Comparison of ENCODE assay signal across 18 cellular contexts in the genomic region with DNA sequence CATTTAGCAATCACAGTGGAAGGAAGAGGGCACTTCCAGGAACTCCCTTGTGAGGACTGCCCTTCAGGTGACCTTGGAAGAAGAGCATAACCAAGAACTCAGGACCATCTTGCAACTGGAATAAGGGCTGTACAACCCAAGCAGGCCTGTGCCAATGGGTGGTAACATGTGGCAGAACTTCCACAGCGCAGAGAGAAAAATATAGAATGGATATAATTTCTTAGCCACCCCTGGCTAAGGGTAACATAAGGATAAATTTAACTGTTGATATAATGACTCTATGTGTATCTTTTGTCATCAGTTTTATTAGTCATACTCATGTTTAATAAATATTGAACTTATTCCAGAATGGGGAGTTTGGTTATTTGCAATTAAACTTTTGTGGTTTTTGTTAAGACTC. TPM values are rescaled to one million over a fixed set of nuclear protein-coding genes. Genes with fewer than 3 reads are reported as not detected.
"Had no signal": no experiment of that assay in that cellular context is flagged by ENCODE, and none has a peak within 500 bp of the region (broad histone marks: within the 10 kb centered on the region; RNA-seq: fewer than 3 reads in every experiment).

No MANE protein-coding gene starts in this region.

- H3K4me3 ChIP-seq: breast epithelium, prostate gland, right lobe of liver had no signal

- H3K27me3 ChIP-seq: breast epithelium, right lobe of liver had no signal

- DNase-seq: activated CD4-positive, alpha-beta T cell treated with anti-CD3 and anti-CD28 coated beads, Interleukin-2, amount 50 U/mL, for 4 hours; activated CD8-positive, alpha-beta memory T cell treated with anti-CD3 and anti-CD28 coated beads, Interleukin-2, amount 10 ng/mL, durations not matched to agents 7 days and 5 days; activated effector memory CD4-positive, alpha-beta T cell treated with Interleukin-2 at 50 U/mL for 16 hours; activated T-cell treated with anti-CD3 and anti-CD28 coated beads, Interleukin-2, amount 50 U/mL, for 24 hours; amniotic stem cell; immature natural killer cell; left colon; mammary epithelial cell; nucleus accumbens; right lobe of liver; stimulated activated CD4-positive, alpha-beta T cell treated with anti-CD3 and anti-CD28 coated beads, Interleukin-2, amount 100 ng/mL, for 24 hours; stimulated activated naive CD4-positive, alpha-beta T cell; trophoblast cell had no signal

- ATAC-seq: activated CD4-positive, CD25-positive, alpha-beta regulatory T cell treated with anti-CD3 and anti-CD28 coated beads, Interleukin-2, amount 50 U/mL, for 24 hours; activated CD8-positive, alpha-beta memory T cell treated with anti-CD3 and anti-CD28 coated beads, Interleukin-2, amount 10 ng/mL, durations not matched to agents 7 days and 5 days; activated naive CD4-positive, alpha-beta T cell treated with anti-CD3 and anti-CD28 coated beads, Interleukin-2, amount 50 U/mL, for 72 hours; left colon; natural killer cell treated with Interleukin-12 subunit alpha and Interleukin-12 subunit beta and Interleukin-15 and Interleukin-18, amount 100 ng/mL, for 72 hours; right lobe of liver had no signal

- H3K9me3 ChIP-seq: prostate gland, right lobe of liver had no signal

- H3K4me1 ChIP-seq: breast epithelium, right lobe of liver had no signal

- H3K36me3 ChIP-seq: breast epithelium, prostate gland, right lobe of liver had no signal

- H3K27ac ChIP-seq: breast epithelium, right lobe of liver had no signal

RNA-seq across cellular contexts. Expression of a gene that starts 56.2 kb away (rescaled TPM):
- total RNA-seq: activated CD8-positive, alpha-beta memory T cell treated with anti-CD3 and anti-CD28 coated beads, Interleukin-2, amount 10 ng/mL, durations not matched to agents 7 days and 5 days; activated naive CD4-positive, alpha-beta T cell treated with anti-CD3 and anti-CD28 coated beads, Interleukin-2, amount 50 U/mL, for 72 hours; natural killer cell treated with Interleukin-12 subunit alpha and Interleukin-12 subunit beta and Interleukin-15 and Interleukin-18, amount 100 ng/mL, for 72 hours had no signal
